In genomic region chr11:118167253-118167652, GRCh38 we compare ENCODE assay signal across 11 cellular contexts. TPM values are rescaled to one million over a fixed set of nuclear protein-coding genes. Genes with fewer than 3 reads are reported as not detected.
"Had no signal": no experiment of that assay in that cellular context is flagged by ENCODE, and none has a peak within 500 bp of the region (broad histone marks: within the 10 kb centered on the region; RNA-seq: fewer than 3 reads in every experiment).

No MANE protein-coding gene starts in this region.

- H3K27ac Mint-ChIP-seq: HFFc6 had no signal

- DNase-seq: GM23248, GOT3, H7, HFFc6, IMR-90, KBM-7 had no signal

- H3K4me3 Mint-ChIP-seq: HFFc6 had no signal

- H3K9me3 Mint-ChIP-seq: HFFc6 had no signal

- H3K27ac ChIP-seq: GM23248, HL-60 had no signal

- H2AFZ ChIP-seq: GM23248 had no signal

- H3K4me3 ChIP-seq: GM23248, HAP-1 had no signal

- H3K9me3 ChIP-seq: HAP-1 had no signal

- ATAC-seq: HCT116 had no signal

- H3K9ac ChIP-seq: GM23248 had no signal

- H3K4me1 ChIP-seq: HAP-1 had no signal

- H3K36me3 ChIP-seq: HAP-1 had no signal

RNA-seq across cellular contexts. Expression of gene SCN2B, which starts 9.2 kb away (rescaled TPM):
- total RNA-seq: GM23248, H4, HFFc6, HT1080 had no signal
- polyA plus RNA-seq: GM23248 had no signal

RNA-seq across cellular contexts. Expression of gene SCN4B, which starts 14.6 kb away (rescaled TPM):
- total RNA-seq: GM23248, HT1080 had no signal
- polyA plus RNA-seq: GM23248 had no signal

RNA-seq across cellular contexts. Expression of gene JAML, which starts 57.6 kb away (rescaled TPM):
- total RNA-seq: GM23248, H4, H7, HFFc6, HT1080, IMR-90 had no signal
- polyA plus RNA-seq: GM23248, IMR-90 had no signal
